In genomic region chr7:158885624-158886023, GRCh38 we compare ENCODE assay signal across 11 cellular contexts. TPM values are rescaled to one million over a fixed set of nuclear protein-coding genes. Genes with fewer than 3 reads are reported as not detected.
DNase-seq lines count a peak whose midpoint lies in the region; ATAC-seq, FAIRE-seq and TF ChIP-seq lines count a peak whose summit lies in the region.
"Had no signal": no experiment of that assay in that cellular context is flagged by ENCODE, and none has a peak within 500 bp of the region (broad histone marks: within the 10 kb centered on the region; RNA-seq: fewer than 3 reads in every experiment).

No MANE protein-coding gene starts in this region.

- H3K4me3 ChIP-seq in HEK293 (ENCODE audit: low read depth, low read length), result no peak overlapping the region
- no peak overlapping the region for H3K4me3 ChIP-seq in fibroblast of mammary gland (ENCODE audit: control insufficient read depth, low read depth, low read length)
- no peak overlapping the region for H3K4me3 ChIP-seq in MG63
- H3K4me3 ChIP-seq: HAP-1 had no signal

- H3K9me3 ChIP-seq in HEK293 (ENCODE audit: control insufficient read depth, insufficient read depth, low read depth, low read length) (no peaks in the 10 kb centered on the region), MG63 (no peaks in the 10 kb centered on the region)
- H3K9me3 ChIP-seq: HAP-1 had no signal

- peaks cover 9 to 60% of the 10 kb centered on the region in 2 experiments; a peak in 2 of 3 replicates for H3K36me3 ChIP-seq in HEK293 (ENCODE audit: control insufficient read depth in 2 of 2, insufficient read depth in 1 of 2, low read length in 2 of 2)
- no peaks in the 10 kb centered on the region; the same call in 1 of the 2 replicates for H3K36me3 ChIP-seq in MG63

- POLR2A ChIA-PET in HEK293 (lab: Yijun Ruan, JAX), result no interaction called here

- H3K4me1 ChIP-seq in HEK293 (ENCODE audit: control insufficient read depth, insufficient read depth, low read length), result no peaks in the 10 kb centered on the region
- H3K4me1 ChIP-seq: HAP-1 had no signal

- CTCF ChIA-PET in HEK293 (lab: Yijun Ruan, JAX), result interaction anchor here (0.6 to 1.5 kb wide), 5 partner anchors 18 to 416 kb away, joined by 3 to 8 read pairs (median 3); no protein-coding TSS in a partner anchor

- FAIRE-seq in A204.1 (lab: Jason Lieb, UNC) (peak; percentile 99), RCC 7860 (lab: Jason Lieb, UNC) (peak; percentile 81), frontal cortex (lab: Jason Lieb, UNC) (no peak)

- DNase-seq in RCC 7860 (ENCODE audit: low spot score) (peak; percentile 33), fibroblast of mammary gland (ENCODE audit: low read depth) (peak; percentile 21), frontal cortex (ENCODE audit: low spot score in 2 of 2) (no peak), foreskin melanocyte (no peak), MG63 (no peak)
- DNase-seq: activated T-cell treated with anti-CD3 and anti-CD28 coated beads, Interleukin-2, amount 50 U/mL, for 24 hours; stimulated activated CD4-positive, alpha-beta T cell treated with anti-CD3 and anti-CD28 coated beads, Interleukin-12 subunit alpha, Interleukin-12 subunit beta, amount 100 ng/mL, for 4 hours had no signal

- no peak for ATAC-seq in GM19452 (IDR thresholded peaks at IDR 0.05; ENCODE audit: unreplicated experiment)

- no peaks in the 10 kb centered on the region for H3K27me3 ChIP-seq in MG63

- TF ChIP-seq CTCF in HEK293 (tag by site-specific recombination; IDR thresholded peaks at IDR 0.05) (no peak), fibroblast of mammary gland (conservative IDR thresholded peaks at IDR 0.05; ENCODE audit: control insufficient read depth, insufficient read depth, low read depth, low read length) (peak; percentile 39)

- no peak overlapping the region for H3K27ac ChIP-seq in HEK293 (ENCODE audit: extremely low read depth, low read depth, low read length)

TF ChIP-seq in HEK293, 187 proteins besides CTCF, POLR2A, EP300 and RAD21:
- TF ChIP-seq ZNF560 (tag by site-specific recombination; IDR thresholded peaks at IDR 0.05; ENCODE audit: borderline replicate concordance) (no peak), ZNF654 (tag by site-specific recombination; IDR thresholded peaks at IDR 0.05; ENCODE audit: low read depth) (peak; percentile 48)

RNA-seq across cellular contexts. Expression of gene DYNC2I1, which starts 29.3 kb away (rescaled TPM):
- total RNA-seq in frontal cortex, result 10.6 TPM
- 1.9 and 2.0 TPM in 2 replicates for total RNA-seq in MG63 (2014; rRNA removed; shearing (Covaris generic); ENCODE audit: low replicate concordance)

RNA-seq across cellular contexts. Expression of gene ESYT2, which starts 56.3 kb away (rescaled TPM):
- 79.1 TPM for total RNA-seq in frontal cortex
- 38.2 and 108 TPM in 2 replicates for total RNA-seq in MG63 (2014; rRNA removed; shearing (Covaris generic); ENCODE audit: low replicate concordance)

Comparison
In these comparisons a context has a peak if more than half of its experiments do, and no peak if none do; other contexts are left out.
1. DNase-seq: peak in RCC 7860 (single experiment) and fibroblast of mammary gland (single experiment); none in frontal cortex (0 of 2), foreskin melanocyte (single experiment) and MG63 (single experiment).